Comparison of ENCODE assay signal across 8 cellular contexts in the genomic region with DNA sequence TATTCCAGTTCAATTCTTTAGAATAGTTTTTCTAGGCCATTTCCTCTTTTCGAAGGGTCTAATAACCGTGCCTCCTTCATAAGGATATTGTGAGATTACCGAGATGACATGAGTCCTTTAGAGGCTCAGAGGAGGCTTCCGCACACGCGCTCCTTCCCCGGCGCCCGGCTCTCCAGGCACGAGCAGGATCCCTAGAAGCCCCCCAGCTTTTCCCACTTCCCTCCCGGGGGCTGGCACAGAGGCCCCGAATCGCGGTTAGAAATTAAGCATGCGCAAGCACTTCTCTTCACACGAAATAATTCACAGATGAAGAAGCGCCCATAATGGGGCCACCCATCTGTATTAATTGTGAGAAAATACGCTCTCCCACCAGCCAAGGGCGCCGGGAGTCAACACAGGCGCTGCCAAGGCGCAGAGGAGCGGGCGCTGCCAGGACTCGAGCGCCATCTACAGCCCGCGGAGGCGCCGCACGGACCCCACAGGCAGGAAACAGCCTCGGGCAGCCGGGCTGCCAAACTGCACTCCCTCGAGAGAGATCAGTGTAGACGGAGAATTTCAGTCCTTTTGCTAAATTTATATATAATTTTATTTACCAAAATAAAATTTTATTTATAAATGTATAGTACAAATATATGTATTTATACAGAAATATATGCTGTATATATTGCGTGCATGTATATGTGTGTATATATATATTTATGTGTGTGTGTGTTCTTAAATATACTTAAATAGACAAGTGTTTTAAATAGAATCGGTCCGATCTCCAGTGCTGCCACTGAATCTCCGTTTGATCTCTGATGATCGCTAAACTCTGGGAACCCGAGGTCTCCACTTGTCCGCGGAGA.
DNase-seq lines count a peak whose midpoint lies in the region; ATAC-seq and TF ChIP-seq lines count a peak whose summit lies in the region.

No MANE protein-coding gene starts in this region.

- peaks cover 6% of the 10 kb centered on the region for H3K4me1 Mint-ChIP-seq in activated CD8-positive, alpha-beta memory T cell treated with anti-CD3 and anti-CD28 coated beads, Interleukin-2, amount 10 ng/mL, durations not matched to agents 7 days and 5 days
- H3K4me1 Mint-ChIP-seq in endothelial cell (ENCODE audit: unreplicated experiment) = peaks cover 4% of the 10 kb centered on the region

- TF ChIP-seq CTCF in C4-2B (conservative IDR thresholded peaks at IDR 0.05) (peak; percentile 96), endothelial cell (IDR thresholded peaks at IDR 0.05; ENCODE audit: unreplicated experiment) (peak; percentile 67)

- peaks cover 22% of the 10 kb centered on the region for H3K27me3 Mint-ChIP-seq in activated CD8-positive, alpha-beta memory T cell treated with anti-CD3 and anti-CD28 coated beads, Interleukin-2, amount 10 ng/mL, durations not matched to agents 7 days and 5 days
- H3K27me3 Mint-ChIP-seq in endothelial cell (ENCODE audit: unreplicated experiment) = peaks cover 2% of the 10 kb centered on the region

- peak overlapping the region; percentile 86 for H2AFZ ChIP-seq in GM23248

- DNase-seq in GM23248 = peak; percentile 93
- peak; percentile 35 for DNase-seq in NCI-H510A (lab: John Stamatoyannopoulos, UW)
- DNase-seq in activated CD8-positive, alpha-beta memory T cell treated with anti-CD3 and anti-CD28 coated beads, Interleukin-2, amount 10 ng/mL, durations not matched to agents 7 days and 5 days = peak; percentile 84
- peak; percentile 91 for DNase-seq in endothelial cell (ENCODE audit: low spot score)
- peak; percentile 69 for DNase-seq in middle frontal gyrus (ENCODE audit: extremely low spot score, low spot score)
- DNase-seq in stimulated activated CD8-positive, alpha-beta memory T cell treated with anti-CD3 and anti-CD28 coated beads, Interleukin-7, amount 100 ng/mL, for 1 hour (ENCODE audit: low read depth in 2 of 2) = peak; percentile 18 to 31

- H3K27me3 ChIP-seq in GM23248 (replicated peaks; ENCODE audit: insufficient read depth) = no peaks in the 10 kb centered on the region

- H3K36me3 Mint-ChIP-seq in activated CD8-positive, alpha-beta memory T cell treated with anti-CD3 and anti-CD28 coated beads, Interleukin-2, amount 10 ng/mL, durations not matched to agents 7 days and 5 days = no peaks in the 10 kb centered on the region
- no peaks in the 10 kb centered on the region for H3K36me3 Mint-ChIP-seq in endothelial cell (ENCODE audit: low read depth, unreplicated experiment)

- peak; percentile 100 for ATAC-seq in activated CD8-positive, alpha-beta memory T cell treated with anti-CD3 and anti-CD28 coated beads, Interleukin-2, amount 10 ng/mL, durations not matched to agents 7 days and 5 days
- ATAC-seq in HG03460 (IDR thresholded peaks at IDR 0.05; ENCODE audit: unreplicated experiment) = no peak

- peak overlapping the region; percentile 94 for H3K4me2 ChIP-seq in GM23248 (ENCODE audit: unreplicated experiment)

- WGBS in GM23248 (ENCODE audit: low coverage in 1 of 2, low lambda C conversion rate in 2 of 2, missing lambda C conversion rate in 2 of 2), 2 experiments = 16 to 21% methylated on average over 43 of the region's 43 CpGs

- no peaks in the 10 kb centered on the region for H3K79me2 ChIP-seq in GM23248 (ENCODE audit: insufficient read depth)

- H3K4me1 ChIP-seq in GM23248 (ENCODE audit: insufficient read depth) = peaks cover 27% of the 10 kb centered on the region

- H3K9me3 ChIP-seq in GM23248 (ENCODE audit: low read depth) = no peaks in the 10 kb centered on the region

- H3K4me3 Mint-ChIP-seq in activated CD8-positive, alpha-beta memory T cell treated with anti-CD3 and anti-CD28 coated beads, Interleukin-2, amount 10 ng/mL, durations not matched to agents 7 days and 5 days = no peak overlapping the region
- no peak overlapping the region for H3K4me3 Mint-ChIP-seq in endothelial cell (ENCODE audit: unreplicated experiment)

- H3K9ac ChIP-seq in GM23248 = peak overlapping the region; percentile 68

- no peaks in the 10 kb centered on the region for H4K20me1 ChIP-seq in GM23248 (ENCODE audit: insufficient read depth)

- H3K27ac ChIP-seq in C4-2B (no peak overlapping the region), GM23248 (peak overlapping the region; percentile 64; the same call in 1 of the 2 replicates)

- peaks cover 21% of the 10 kb centered on the region for H3F3A ChIP-seq in GM23248 (ENCODE audit: insufficient read depth)

- CTCF ChIA-PET in activated CD8-positive, alpha-beta memory T cell treated with anti-CD3 and anti-CD28 coated beads, Interleukin-2, amount 10 ng/mL, durations not matched to agents 7 days and 5 days (lab: Charles Lee) = interaction anchor here (0.7 to 1.0 kb wide), 2 partner anchors 248 to 766 kb away, joined by 3 to 4 read pairs; no protein-coding TSS in a partner anchor

- H3K9me3 Mint-ChIP-seq in activated CD8-positive, alpha-beta memory T cell treated with anti-CD3 and anti-CD28 coated beads, Interleukin-2, amount 10 ng/mL, durations not matched to agents 7 days and 5 days (ENCODE audit: low read depth) = no peaks in the 10 kb centered on the region
- H3K9me3 Mint-ChIP-seq in endothelial cell (ENCODE audit: unreplicated experiment) = no peaks in the 10 kb centered on the region

- in situ Hi-C loops in GM23248 (cut with MboI) = no loop called here

- no peaks in the 10 kb centered on the region for H3K36me3 ChIP-seq in GM23248 (ENCODE audit: low read depth)

- no peak overlapping the region for H3K27ac Mint-ChIP-seq in activated CD8-positive, alpha-beta memory T cell treated with anti-CD3 and anti-CD28 coated beads, Interleukin-2, amount 10 ng/mL, durations not matched to agents 7 days and 5 days
- no peak overlapping the region for H3K27ac Mint-ChIP-seq in endothelial cell (ENCODE audit: unreplicated experiment)

- peak overlapping the region; percentile 68 for H3K4me3 ChIP-seq in GM23248

- H3K9me2 ChIP-seq in GM23248 (ENCODE audit: insufficient read depth) = no peaks in the 10 kb centered on the region

Comparison
In these comparisons a context has a peak if more than half of its experiments do, and no peak if none do; other contexts are left out.
1. DNase-seq: peak in every context shown above with its lines; median percentile 93 in GM23248; 91 in endothelial cell; 84 in activated CD8-positive, alpha-beta memory T cell treated with anti-CD3 and anti-CD28 coated beads, Interleukin-2, amount 10 ng/mL, durations not matched to agents 7 days and 5 days; 69 in middle frontal gyrus; 35 in NCI-H510A; 24 in stimulated activated CD8-positive, alpha-beta memory T cell treated with anti-CD3 and anti-CD28 coated beads, Interleukin-7, amount 100 ng/mL, for 1 hour.